In the genomic region with DNA sequence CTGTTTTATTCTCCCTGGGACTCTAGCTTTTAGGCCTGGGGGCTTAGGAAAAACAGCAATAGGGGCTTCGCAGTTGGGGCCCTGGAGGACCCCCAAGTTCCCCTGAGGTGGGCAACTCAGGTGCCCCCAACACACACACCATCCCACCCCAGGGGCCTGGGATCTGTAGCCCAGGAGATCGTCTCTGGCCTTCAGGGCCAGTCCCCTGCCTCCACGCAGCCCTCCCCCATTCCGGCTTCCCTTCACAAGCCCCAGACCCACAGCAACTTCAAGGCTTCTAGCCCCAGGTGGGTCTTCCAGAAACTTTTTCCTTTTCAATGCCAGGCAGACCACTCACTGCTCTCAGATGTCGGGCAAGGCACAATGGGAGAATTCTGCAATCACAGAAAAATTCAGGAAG, we compare ENCODE assay signal across 19 cellular contexts.
DNase-seq lines count a peak whose midpoint lies in the region; ATAC-seq and TF ChIP-seq lines count a peak whose summit lies in the region.
"Had no signal": no experiment of that assay in that cellular context is flagged by ENCODE, and none has a peak within 500 bp of the region (broad histone marks: within the 10 kb centered on the region; RNA-seq: fewer than 3 reads in every experiment).

No MANE protein-coding gene starts in this region.

- peak overlapping the region; percentile 43 for H3K4me3 ChIP-seq in left ventricle myocardium inferior
- no peak overlapping the region for H3K4me3 ChIP-seq in neural progenitor cell
- H3K4me3 ChIP-seq: SJCRH30 had no signal

- H3K27me3 ChIP-seq in left ventricle myocardium inferior (ENCODE audit: low read depth) (peaks cover 51% of the 10 kb centered on the region), neural progenitor cell (no peaks in the 10 kb centered on the region)
- H3K27me3 ChIP-seq: BE2C, SJCRH30 had no signal

- peaks cover 11% of the 10 kb centered on the region for H3K4me1 Mint-ChIP-seq in neural progenitor cell

- no peaks in the 10 kb centered on the region for H3F3A ChIP-seq in neural progenitor cell (ENCODE audit: low read depth)

- peaks cover 6% of the 10 kb centered on the region for H3K27me3 Mint-ChIP-seq in neural progenitor cell (ENCODE audit: insufficient read depth, low read depth)

- H3K36me3 ChIP-seq in left ventricle myocardium inferior, result no peaks in the 10 kb centered on the region
- no peaks in the 10 kb centered on the region for H3K36me3 ChIP-seq in neural progenitor cell
- H3K36me3 ChIP-seq: BE2C, SJCRH30 had no signal

- H3K9me3 ChIP-seq in left ventricle myocardium inferior (replicated peaks), result no peaks in the 10 kb centered on the region
- H3K9me3 ChIP-seq in neural progenitor cell (ENCODE audit: low read depth), result no peaks in the 10 kb centered on the region
- H3K9me3 ChIP-seq: SJCRH30 had no signal

- H3K27ac Mint-ChIP-seq in neural progenitor cell, result no peak overlapping the region
- H3K27ac Mint-ChIP-seq: CD8-positive, alpha-beta T cell had no signal

- H3K27ac ChIP-seq in left ventricle myocardium inferior (replicated peaks), result peak overlapping the region; percentile 75
- no peak overlapping the region for H3K27ac ChIP-seq in neural progenitor cell
- H3K27ac ChIP-seq: 22Rv1, SJCRH30 had no signal

- H4K20me1 ChIP-seq in neural progenitor cell (ENCODE audit: low read depth), result no peaks in the 10 kb centered on the region

- intact Hi-C loops in left ventricle myocardium inferior (cut with micrococcal nuclease), result no loop called here
- intact Hi-C loops in left ventricle myocardium superior (cut with micrococcal nuclease), result no loop called here

- no peak overlapping the region for H2AFZ ChIP-seq in neural progenitor cell (replicated peaks)

- H3K79me2 ChIP-seq in neural progenitor cell (ENCODE audit: low read depth), result no peaks in the 10 kb centered on the region

- no peak overlapping the region for H3K4me3 Mint-ChIP-seq in neural progenitor cell
- H3K4me3 Mint-ChIP-seq: CD8-positive, alpha-beta T cell had no signal

- TF ChIP-seq CTCF in left ventricle myocardium inferior (IDR thresholded peaks at IDR 0.05; ENCODE audit: borderline replicate concordance), result no peak
- no peak for TF ChIP-seq CTCF in neural progenitor cell (IDR thresholded peaks at IDR 0.05)

- peak; percentile 15 for DNase-seq in activated CD4-positive, CD25-positive, alpha-beta regulatory T cell treated with anti-CD3 and anti-CD28 coated beads, Interleukin-2, amount 50 U/mL, for 72 hours
- no peak for DNase-seq in activated CD4-positive, CD25-positive, alpha-beta regulatory T cell (lab: John Stamatoyannopoulos, UW)
- DNase-seq in left ventricle myocardium inferior (no peak), left ventricle myocardium superior (no peak), neural progenitor cell (ENCODE audit: low spot score) (no peak)
- DNase-seq: BE2C; CD8-positive, alpha-beta T cell; KBM-7; MV-4-11; NCI-H187 treated with DMSO at 0.1 percent for 48 hours; NCI-H345; NCI-H526; NK-92 treated with Interleukin-12 subunit alpha and Interleukin-12 subunit beta, amount 100 ng/mL, for 24 hours; OCI-M1; SJCRH30 had no signal

- peak overlapping the region; percentile 54 for H3K4me2 ChIP-seq in neural progenitor cell

- no peak overlapping the region for H3K9ac ChIP-seq in neural progenitor cell

- no peaks in the 10 kb centered on the region for H3K36me3 Mint-ChIP-seq in neural progenitor cell
- H3K36me3 Mint-ChIP-seq: CD8-positive, alpha-beta T cell had no signal

- H3K9me3 Mint-ChIP-seq in neural progenitor cell, result peaks cover 4% of the 10 kb centered on the region
- H3K9me3 Mint-ChIP-seq: CD8-positive, alpha-beta T cell had no signal

- ATAC-seq in left ventricle myocardium superior (no peak), HG02938 (IDR thresholded peaks at IDR 0.05; ENCODE audit: unreplicated experiment) (no peak), GM18502 (IDR thresholded peaks at IDR 0.05; ENCODE audit: poor library complexity, unreplicated experiment) (no peak), HG03025 (IDR thresholded peaks at IDR 0.05; ENCODE audit: low FRiP score, unreplicated experiment) (no peak)
- ATAC-seq: CD8-positive, alpha-beta T cell had no signal

- H3K4me1 ChIP-seq in left ventricle myocardium inferior, result peaks cover 15% of the 10 kb centered on the region
- H3K4me1 ChIP-seq in neural progenitor cell, result peaks cover 8% of the 10 kb centered on the region
- H3K4me1 ChIP-seq: BE2C, SJCRH30 had no signal
